In genomic region chr15:98524838-98525540, GRCh38 we compare ENCODE assay signal across 14 cellular contexts.
"Had no signal": no experiment of that assay in that cellular context is flagged by ENCODE, and none has a peak within 500 bp of the region (broad histone marks: within the 10 kb centered on the region; RNA-seq: fewer than 3 reads in every experiment).

No MANE protein-coding gene starts in this region.

- DNase-seq: activated CD4-positive, alpha-beta T cell treated with anti-CD3 and anti-CD28 coated beads, Interleukin-2, amount 50 U/mL, for 48 hours; activated CD4-positive, CD25-positive, alpha-beta regulatory T cell treated with anti-CD3 and anti-CD28 coated beads, Interleukin-2, amount 50 U/mL, for 72 hours; activated CD8-positive, alpha-beta memory T cell treated with anti-CD3 and anti-CD28 coated beads, Interleukin-2, amount 10 ng/mL, durations not matched to agents 7 days and 5 days; activated effector memory CD4-positive, alpha-beta T cell treated with Interleukin-2 at 50 U/mL for 16 hours; activated T-cell treated with anti-CD3 and anti-CD28 coated beads, Interleukin-2, amount 50 U/mL, for 24 hours; amygdala; dorsolateral prefrontal cortex; esophagus squamous epithelium; foreskin melanocyte; head of caudate nucleus; left colon; nephron progenitor cell; stimulated activated naive CD4-positive, alpha-beta T cell treated with Interleukin-2 at 50 U/mL for 16 hours; SW 1271 had no signal

- H3K9me3 ChIP-seq: esophagus squamous epithelium had no signal

- H3K27me3 ChIP-seq: esophagus squamous epithelium had no signal

- H3K4me3 ChIP-seq: dorsolateral prefrontal cortex had no signal

- H3K4me1 ChIP-seq: esophagus squamous epithelium had no signal

- ATAC-seq: activated CD8-positive, alpha-beta memory T cell treated with anti-CD3 and anti-CD28 coated beads, Interleukin-2, amount 10 ng/mL, durations not matched to agents 7 days and 5 days; left colon had no signal
